1 cellular context compared by ENCODE assay signal in the genomic region with DNA sequence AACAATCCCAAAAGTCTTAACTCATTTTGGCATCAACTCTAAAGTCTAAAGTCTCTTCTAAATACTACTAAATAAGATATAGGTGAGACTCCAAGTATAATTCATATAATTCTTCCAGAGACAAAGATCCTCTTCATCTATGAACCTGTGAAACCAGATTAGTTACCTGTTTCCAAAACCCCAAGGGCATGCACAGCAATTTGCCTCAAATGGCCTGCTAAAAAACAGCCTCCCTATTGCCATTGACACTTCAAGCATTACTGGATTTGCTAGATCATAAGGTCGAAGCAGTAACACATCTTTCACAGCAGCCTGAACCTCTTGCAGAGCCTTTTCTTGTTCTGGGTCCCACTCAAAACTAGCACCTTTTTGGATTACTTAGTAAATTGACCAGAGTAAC.
TF ChIP-seq lines count a peak whose summit lies in the region.

No MANE protein-coding gene starts in this region.

TF ChIP-seq in WTC11, 78 proteins besides CTCF, POLR2A, EP300 and RAD21 (continued from another document):
- TF ChIP-seq, protein P1, sequence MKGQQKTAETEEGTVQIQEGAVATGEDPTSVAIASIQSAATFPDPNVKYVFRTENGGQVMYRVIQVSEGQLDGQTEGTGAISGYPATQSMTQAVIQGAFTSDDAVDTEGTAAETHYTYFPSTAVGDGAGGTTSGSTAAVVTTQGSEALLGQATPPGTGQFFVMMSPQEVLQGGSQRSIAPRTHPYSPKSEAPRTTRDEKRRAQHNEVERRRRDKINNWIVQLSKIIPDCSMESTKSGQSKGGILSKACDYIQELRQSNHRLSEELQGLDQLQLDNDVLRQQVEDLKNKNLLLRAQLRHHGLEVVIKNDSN (CRISPR knock-in tag; IDR thresholded peaks at IDR 0.05), result no peak
TF ChIP-seq in WTC11: peak in this region for 0.
